Comparison of ENCODE assay signal across 14 cellular contexts in the genomic region with DNA sequence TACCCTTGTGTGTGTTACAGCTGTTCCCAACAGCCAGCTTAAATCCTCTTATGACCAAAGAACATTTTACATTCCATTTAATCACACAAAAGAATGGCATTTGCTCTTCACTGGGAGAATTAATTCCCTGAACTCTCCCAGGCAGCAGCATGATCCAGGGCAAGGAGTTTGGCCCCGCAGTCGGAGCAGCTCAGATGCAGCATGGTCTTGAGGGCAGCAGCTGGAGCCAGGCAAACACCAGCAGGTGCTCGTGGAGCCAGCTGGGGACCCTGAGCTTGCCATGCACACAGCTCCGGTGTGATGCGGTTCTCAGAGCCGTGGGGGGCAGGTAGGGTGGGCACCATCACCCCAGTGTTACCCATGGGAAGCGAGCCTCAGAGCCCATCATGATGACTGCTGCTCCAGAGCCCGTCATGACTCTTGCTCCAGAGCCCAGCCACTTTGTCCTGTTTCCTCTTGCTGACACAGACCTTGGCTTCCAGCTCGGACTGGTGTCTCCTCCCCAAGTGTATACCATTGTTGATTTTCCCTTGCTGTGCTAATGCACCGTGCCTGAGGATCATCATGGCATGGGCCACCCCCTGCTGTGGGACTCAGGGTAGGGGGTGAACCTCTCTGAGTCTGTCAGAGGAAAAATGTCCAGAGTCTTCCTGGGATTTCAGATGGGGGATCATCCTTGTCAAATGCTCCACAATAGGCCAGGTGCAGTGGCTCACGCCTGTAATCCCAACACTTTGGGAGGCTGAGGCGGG.
DNase-seq lines count a peak whose midpoint lies in the region; ATAC-seq and TF ChIP-seq lines count a peak whose summit lies in the region.
"Had no signal": no experiment of that assay in that cellular context is flagged by ENCODE, and none has a peak within 500 bp of the region (broad histone marks: within the 10 kb centered on the region; RNA-seq: fewer than 3 reads in every experiment).

No MANE protein-coding gene starts in this region.

- no peak overlapping the region for H3K4me3 ChIP-seq in BLaER1
- H3K4me3 ChIP-seq in coronary artery, result peak overlapping the region; percentile 7
- H3K4me3 ChIP-seq in osteoblast (ENCODE audit: insufficient read depth, low read length), result no peak overlapping the region
- no peak overlapping the region for H3K4me3 ChIP-seq in ovary

- DNase-seq in NCI-H146 (lab: John Stamatoyannopoulos, UW) (peak; percentile 89), coronary artery (ENCODE audit: low spot score) (no peak), osteoblast (ENCODE audit: insufficient read length, low spot score, missing footprints) (peak; percentile 77), NCI-H1930 (lab: John Stamatoyannopoulos, UW) (no peak), T-helper 1 cell (no peak), ovary (no peak)
- DNase-seq: activated CD4-positive, alpha-beta T cell treated with anti-CD3 and anti-CD28 coated beads, Interleukin-2, amount 50 U/mL, for 4 hours; AML-193; DND-41; MM.1S; NCI-H446 treated with DMSO at 0.1 percent for 48 hours had no signal

- no peak overlapping the region for H2AFZ ChIP-seq in osteoblast (ENCODE audit: low read length)

- H3K4me2 ChIP-seq in BLaER1 (no peak overlapping the region), osteoblast (ENCODE audit: insufficient read depth, low read length) (no peak overlapping the region)

- TF ChIP-seq EP300 in ovary (IDR thresholded peaks at IDR 0.05), result no peak

- H3K4me1 ChIP-seq in BLaER1, result peaks cover 50% of the 10 kb centered on the region
- peaks cover 15% of the 10 kb centered on the region for H3K4me1 ChIP-seq in osteoblast (ENCODE audit: insufficient read depth, low read length)
- peaks cover 40% of the 10 kb centered on the region for H3K4me1 ChIP-seq in ovary (ENCODE audit: insufficient read depth)

- H3K36me3 ChIP-seq in BLaER1, result peaks cover 91% of the 10 kb centered on the region
- H3K36me3 ChIP-seq in osteoblast (ENCODE audit: insufficient read depth, low read length), result peaks cover 3% of the 10 kb centered on the region
- no peaks in the 10 kb centered on the region for H3K36me3 ChIP-seq in ovary

- WGBS in ovary, 3 donors, result 73 to 76% (median 73%) methylated on average over 11 to 12 of the region's 12 CpGs

- H4K20me1 ChIP-seq in BLaER1, result peaks cover 100% of the 10 kb centered on the region
- H4K20me1 ChIP-seq in osteoblast (ENCODE audit: insufficient read depth, low read length), result peaks cover 73% of the 10 kb centered on the region

- TF ChIP-seq POLR2A in ovary (IDR thresholded peaks at IDR 0.05), result no peak

- peaks cover 33% of the 10 kb centered on the region for H3K9me3 ChIP-seq in BLaER1
- H3K9me3 ChIP-seq in osteoblast (ENCODE audit: low read depth, low read length), result no peaks in the 10 kb centered on the region
- no peaks in the 10 kb centered on the region for H3K9me3 ChIP-seq in ovary

- H3K27me3 ChIP-seq in BLaER1, result no peaks in the 10 kb centered on the region
- H3K27me3 ChIP-seq in osteoblast (ENCODE audit: insufficient read depth, low read length), result no peaks in the 10 kb centered on the region
- no peaks in the 10 kb centered on the region for H3K27me3 ChIP-seq in ovary

- no peak for ATAC-seq in HG02870 (IDR thresholded peaks at IDR 0.05; ENCODE audit: unreplicated experiment)
- ATAC-seq: activated T-helper 17 cell treated with anti-CD3 and anti-CD28 coated beads, Interleukin-2, amount 50 U/mL, for 72 hours had no signal

- H3K27ac ChIP-seq in BLaER1, result peak overlapping the region; percentile 23; the same call in 1 of the 2 replicates
- peak overlapping the region; percentile 83 to 96 for H3K27ac ChIP-seq in coronary artery
- H3K27ac ChIP-seq in osteoblast (ENCODE audit: low read depth, low read length), result no peak overlapping the region
- H3K27ac ChIP-seq in ovary, result peak overlapping the region in 1 of 2 donors; percentile 42

- no peak overlapping the region for H3K9ac ChIP-seq in BLaER1

- TF ChIP-seq CTCF in coronary artery (IDR thresholded peaks at IDR 0.05) (no peak), osteoblast (IDR thresholded peaks at IDR 0.05; ENCODE audit: extremely low read depth, low read depth, low read length) (no peak), ovary (IDR thresholded peaks at IDR 0.05) (no peak)

- intact Hi-C loops in ovary (cut with DNase I), result no loop called here

- H3K79me2 ChIP-seq in osteoblast (ENCODE audit: insufficient read depth, low read length), result peaks cover 96% of the 10 kb centered on the region

Comparison
In these comparisons a context has a peak if more than half of its experiments do, and no peak if none do; other contexts are left out.
1. DNase-seq: peak in NCI-H146 (single experiment) and osteoblast (single experiment); none in coronary artery (single experiment), NCI-H1930 (0 of 2), T-helper 1 cell (0 of 5) and ovary (0 of 5).